ENCODE assay signal across 15 cellular contexts in the genomic region with DNA sequence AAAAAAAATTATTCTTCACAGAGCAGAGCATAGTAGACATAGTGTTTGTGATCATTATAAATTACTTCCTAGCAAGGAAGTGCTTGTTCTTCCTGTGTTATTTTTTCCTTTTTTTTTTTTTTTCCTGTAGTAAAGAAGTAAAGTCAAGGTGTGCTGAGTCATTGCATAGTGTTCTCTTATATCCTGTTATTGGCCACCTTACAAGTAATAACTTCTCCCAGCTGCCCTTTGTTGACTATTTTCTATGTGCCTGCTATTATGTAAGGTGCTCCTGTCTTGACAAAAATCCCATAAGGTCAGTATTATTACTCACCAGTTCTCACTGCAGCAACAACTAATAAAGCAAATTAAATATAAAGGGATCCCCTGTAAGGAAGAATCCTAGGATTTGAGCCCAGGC.
DNase-seq lines count a peak whose midpoint lies in the region; ATAC-seq and TF ChIP-seq lines count a peak whose summit lies in the region.
"Had no signal": no experiment of that assay in that cellular context is flagged by ENCODE, and none has a peak within 500 bp of the region (broad histone marks: within the 10 kb centered on the region; RNA-seq: fewer than 3 reads in every experiment).

No MANE protein-coding gene starts in this region.

- H3K4me1 ChIP-seq in IMR-90 (ENCODE audit: control insufficient read depth, insufficient read depth, low read length), result no peaks in the 10 kb centered on the region
- H3K4me1 ChIP-seq: BLaER1 treated with 17β-estradiol and CSF1 and Interleukin-3, amounts not matched to agents 10 nM and 100 nM had no signal

- H3K9me3 ChIP-seq in IMR-90 (ENCODE audit: control insufficient read depth, insufficient read depth, low read length), result peaks cover 9% of the 10 kb centered on the region
- peaks cover 5% of the 10 kb centered on the region for H3K9me3 ChIP-seq in CD4-positive, alpha-beta T cell (ENCODE audit: control insufficient read depth, low read length)

- in situ Hi-C loops in IMR-90 (cut with MboI; ENCODE audit: low sequenced_read_pairs), result no loop called here

- H2BK120ac ChIP-seq in IMR-90 (ENCODE audit: low read depth, low read length), result no peak overlapping the region

- H4K8ac ChIP-seq in IMR-90 (ENCODE audit: low read depth in 2 of 2, low read length in 2 of 2), result no peak overlapping the region

- H3K4me1 Mint-ChIP-seq in CD4-positive, alpha-beta T cell (ENCODE audit: low read depth), result no peaks in the 10 kb centered on the region
- H3K4me1 Mint-ChIP-seq: GM23338 had no signal

- H2BK20ac ChIP-seq in IMR-90 (ENCODE audit: low read depth, low read length), result no peak overlapping the region

- H3K27me3 Mint-ChIP-seq in CD4-positive, alpha-beta T cell, result no peaks in the 10 kb centered on the region

- no peak overlapping the region for H3K27ac ChIP-seq in IMR-90 (ENCODE audit: insufficient read depth, low read length)
- H3K27ac ChIP-seq in CD4-positive, alpha-beta T cell (ENCODE audit: low read depth, low read length), result no peak overlapping the region
- H3K27ac ChIP-seq: BLaER1 treated with 17β-estradiol and CSF1 and Interleukin-3, amounts not matched to agents 10 nM and 100 nM had no signal

- H3K4me3 Mint-ChIP-seq in CD4-positive, alpha-beta T cell, result no peak overlapping the region
- H3K4me3 Mint-ChIP-seq: GM23338 had no signal

- no peak overlapping the region for H2BK15ac ChIP-seq in IMR-90 (ENCODE audit: low read depth, low read length)

- peaks cover 8% of the 10 kb centered on the region for H3K9me3 Mint-ChIP-seq in CD4-positive, alpha-beta T cell

- dilution Hi-C loops in IMR-90 (cut with HindIII; ENCODE audit: low sequenced_read_pairs, unreplicated experiment), result no loop called here

- H3K4me2 ChIP-seq in IMR-90 (ENCODE audit: low read depth, low read length), result no peak overlapping the region
- H3K4me2 ChIP-seq: BLaER1 treated with 17β-estradiol and CSF1 and Interleukin-3, amounts not matched to agents 10 nM and 100 nM; GM23338 had no signal

- no peak overlapping the region for H3K4me3 ChIP-seq in IMR-90 (ENCODE audit: insufficient read depth, low read depth, low read length)
- H3K4me3 ChIP-seq in fibroblast of the aortic adventitia (ENCODE audit: low read depth, low read length), result no peak overlapping the region
- H3K4me3 ChIP-seq: BLaER1 treated with 17β-estradiol and CSF1 and Interleukin-3, amounts not matched to agents 10 nM and 100 nM; GM23338 had no signal

- H3K27me3 ChIP-seq in IMR-90 (ENCODE audit: control insufficient read depth, insufficient read depth, low read length), result no peaks in the 10 kb centered on the region
- H3K27me3 ChIP-seq in CD4-positive, alpha-beta T cell (ENCODE audit: control insufficient read depth, insufficient read depth, low read length), result no peaks in the 10 kb centered on the region
- H3K27me3 ChIP-seq: BLaER1 treated with 17β-estradiol and CSF1 and Interleukin-3, amounts not matched to agents 10 nM and 100 nM had no signal

- ATAC-seq in IMR-90 (ENCODE audit: low read depth) (no peak), GM18909 (IDR thresholded peaks at IDR 0.05; ENCODE audit: poor library complexity, unreplicated experiment) (no peak), HG02840 (IDR thresholded peaks at IDR 0.05; ENCODE audit: low FRiP score, unreplicated experiment) (no peak)
- ATAC-seq in CD4-positive, alpha-beta T cell (ENCODE audit: poor library complexity), result no peak
- ATAC-seq: GM23338 had no signal

- H2AK9ac ChIP-seq in IMR-90 (replicated peaks; ENCODE audit: low read depth, low read length, poor library complexity), result no peak overlapping the region

- H4K91ac ChIP-seq in IMR-90 (ENCODE audit: insufficient read depth, low read depth, low read length), result no peak overlapping the region

- no peaks in the 10 kb centered on the region for H4K20me1 ChIP-seq in IMR-90 (ENCODE audit: insufficient read depth, low read length)
- H4K20me1 ChIP-seq: BLaER1 treated with 17β-estradiol and CSF1 and Interleukin-3, amounts not matched to agents 10 nM and 100 nM had no signal

- H3K18ac ChIP-seq in IMR-90 (ENCODE audit: low read depth, low read length), result no peak overlapping the region

- no peak overlapping the region for H4K5ac ChIP-seq in IMR-90 (ENCODE audit: low read depth, low read length)

- peak; percentile 28 for DNase-seq in A172 (ENCODE audit: low spot score)
- no peak for DNase-seq in IMR-90
- peak; percentile 82 for DNase-seq in dermis blood vessel endothelial cell
- peak; percentile 29 for DNase-seq in fibroblast of the aortic adventitia (ENCODE audit: low read depth)
- no peak for DNase-seq in CD4-positive, alpha-beta T cell
- no peak for DNase-seq in NCI-H1694 (lab: John Stamatoyannopoulos, UW)
- DNase-seq: KG1, MM.1S, NCI-H1092 treated with DMSO at 0.1 percent for 48 hours, NCI-H187 treated with DMSO at 0.1 percent for 48 hours, NCI-H526 treated with DMSO at 0.1 percent for 48 hours had no signal

- H2AFZ ChIP-seq in IMR-90 (replicated peaks; ENCODE audit: low read length, poor library complexity), result no peak overlapping the region
- H2AFZ ChIP-seq: GM23338 had no signal

- no peaks in the 10 kb centered on the region for H3K9me1 ChIP-seq in IMR-90 (ENCODE audit: insufficient read depth, low read length)

- CTCF ChIA-PET in IMR-90 (lab: Yijun Ruan, JAX), result no interaction called here
- CTCF ChIA-PET in CD4-positive, alpha-beta T cell (lab: Charles Lee), result no interaction called here

- POLR2A ChIA-PET in IMR-90 (lab: Charles Lee; ENCODE audit: unreplicated experiment), result no interaction called here
- POLR2A ChIA-PET in CD4-positive, alpha-beta T cell (lab: Charles Lee), result no interaction called here

- H2BK5ac ChIP-seq in IMR-90 (ENCODE audit: low read depth, low read length, poor library complexity, severe bottlenecking), result no peak overlapping the region

- no peak for TF ChIP-seq CTCF in IMR-90 (conservative IDR thresholded peaks at IDR 0.05; ENCODE audit: low read depth, low read length)
- no peak for TF ChIP-seq CTCF in fibroblast of the aortic adventitia (IDR thresholded peaks at IDR 0.05; ENCODE audit: insufficient read depth, low read length)
- TF ChIP-seq CTCF in CD4-positive, alpha-beta T cell (IDR thresholded peaks at IDR 0.05), result no peak

- H2AK5ac ChIP-seq in IMR-90 (ENCODE audit: low read depth, low read length), result no peak overlapping the region

- no peak for TF ChIP-seq RAD21 in IMR-90 (IDR thresholded peaks at IDR 0.05; ENCODE audit: low read length)

- no peaks in the 10 kb centered on the region for H3K79me1 ChIP-seq in IMR-90 (ENCODE audit: low read depth in 1 of 2, low read length in 2 of 2)

- no peaks in the 10 kb centered on the region for H3K36me3 Mint-ChIP-seq in CD4-positive, alpha-beta T cell (ENCODE audit: low read depth)

- H3K14ac ChIP-seq in IMR-90 (replicated peaks; ENCODE audit: low read depth, low read length), result no peak overlapping the region

- TF ChIP-seq POLR2A in IMR-90 (IDR thresholded peaks at IDR 0.05; ENCODE audit: low read depth, low read length), result no peak

- intact Hi-C loops in IMR-90 (cut with micrococcal nuclease), result no loop called here
- intact Hi-C loops in CD4-positive, alpha-beta T cell (cut with DNase I, micrococcal nuclease), result no loop called here

- H3K9ac ChIP-seq in IMR-90 (ENCODE audit: low read depth, low read length), result no peak overlapping the region
- H3K9ac ChIP-seq: BLaER1 treated with 17β-estradiol and CSF1 and Interleukin-3, amounts not matched to agents 10 nM and 100 nM had no signal

- H3K56ac ChIP-seq in IMR-90 (ENCODE audit: extremely low read depth, insufficient read depth, low read length), result no peak overlapping the region

- BruUV-seq in IMR-90 (replicated peaks; lab: Mats Ljungman, UMichigan), result no TSS peak

- H3K23ac ChIP-seq in IMR-90 (ENCODE audit: low read depth, low read length), result no peak overlapping the region

- H3K36me3 ChIP-seq in IMR-90 (ENCODE audit: control insufficient read depth, insufficient read depth, low read length), result 0 out of 2 replicates have a peak, but pooled peaks cover 1% of the 10 kb centered on the region
- H3K36me3 ChIP-seq: BLaER1 treated with 17β-estradiol and CSF1 and Interleukin-3, amounts not matched to agents 10 nM and 100 nM had no signal

- no peak overlapping the region for H3K27ac Mint-ChIP-seq in CD4-positive, alpha-beta T cell
- H3K27ac Mint-ChIP-seq: GM23338 had no signal

- no peak overlapping the region for H3K4ac ChIP-seq in IMR-90 (ENCODE audit: low read depth, low read length)

TF ChIP-seq in IMR-90, 13 proteins besides CTCF, POLR2A, EP300 and RAD21:
- TF ChIP-seq NFE2L2 (IDR thresholded peaks at IDR 0.05; ENCODE audit: low read depth, low read length), result peak; percentile 34; the same call in 1 of the 2 replicates
- TF ChIP-seq, protein P1, sequence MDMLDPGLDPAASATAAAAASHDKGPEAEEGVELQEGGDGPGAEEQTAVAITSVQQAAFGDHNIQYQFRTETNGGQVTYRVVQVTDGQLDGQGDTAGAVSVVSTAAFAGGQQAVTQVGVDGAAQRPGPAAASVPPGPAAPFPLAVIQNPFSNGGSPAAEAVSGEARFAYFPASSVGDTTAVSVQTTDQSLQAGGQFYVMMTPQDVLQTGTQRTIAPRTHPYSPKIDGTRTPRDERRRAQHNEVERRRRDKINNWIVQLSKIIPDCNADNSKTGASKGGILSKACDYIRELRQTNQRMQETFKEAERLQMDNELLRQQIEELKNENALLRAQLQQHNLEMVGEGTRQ (IDR thresholded peaks at IDR 0.05; ENCODE audit: low read depth, low read length), result no peak

Comparison
In these comparisons a context has a peak if more than half of its experiments do, and no peak if none do; other contexts are left out.
1. DNase-seq: peak in A172 (single experiment), dermis blood vessel endothelial cell (single experiment) and fibroblast of the aortic adventitia (single experiment); none in IMR-90 (single experiment), CD4-positive, alpha-beta T cell (0 of 10) and NCI-H1694 (single experiment).